17 cellular contexts compared by ENCODE assay signal in genomic region chr10:60908896-60909295, GRCh38. TPM values are rescaled to one million over a fixed set of nuclear protein-coding genes. Genes with fewer than 3 reads are reported as not detected.
A peak's percentile ranks its signal among the peaks of the same experiment; 100 is the strongest.
DNase-seq lines count a peak whose midpoint lies in the region; ATAC-seq and TF ChIP-seq lines count a peak whose summit lies in the region.
"Had no signal": no experiment of that assay in that cellular context is flagged by ENCODE, and none has a peak within 500 bp of the region (broad histone marks: within the 10 kb centered on the region; RNA-seq: fewer than 3 reads in every experiment).

No MANE protein-coding gene starts in this region.

- peaks cover 8 to 18% (median 12%) of the 10 kb centered on the region in 5 experiments for H3K9me3 Mint-ChIP-seq in brain

- H3K4ac ChIP-seq in mesenchymal stem cell (ENCODE audit: low read depth in 1 of 2, low read length in 2 of 2): peak overlapping the region in 1 of 2 experiments; percentile 5

- no peak overlapping the region for H4K91ac ChIP-seq in mesenchymal stem cell (ENCODE audit: low read length)

- H3K14ac ChIP-seq in mesenchymal stem cell (ENCODE audit: low read length in 2 of 2): no peak overlapping the region

- H3K4me3 ChIP-seq in BLaER1 (no peak overlapping the region), mesenchymal stem cell (ENCODE audit: insufficient read depth in 1 of 2, low read depth in 1 of 2, low read length in 2 of 2) (no peak overlapping the region), gastrocnemius medialis (no peak overlapping the region), upper lobe of left lung (no peak overlapping the region)
- H3K4me3 ChIP-seq: GM12878, GM23338 had no signal

- no peak for TF ChIP-seq EP300 in upper lobe of left lung (IDR thresholded peaks at IDR 0.05)

- no peak overlapping the region for H2BK120ac ChIP-seq in mesenchymal stem cell (ENCODE audit: low read depth, low read length)

- no peak overlapping the region for H3K4me3 Mint-ChIP-seq in brain
- H3K4me3 Mint-ChIP-seq: CD4-positive, CD25-positive, alpha-beta regulatory T cell; GM23338 had no signal

- DNase-seq in mesenchymal stem cell: no peak
- no peak for DNase-seq in gastrocnemius medialis
- DNase-seq in SK-N-DZ (ENCODE audit: low spot score): no peak
- no peak for DNase-seq in upper lobe of left lung
- DNase-seq in RWPE1 (ENCODE audit: low spot score): no peak
- DNase-seq: Calu3; CD4-positive, CD25-positive, alpha-beta regulatory T cell; DMS79; NCI-H1436 treated with DMSO at 0.1 percent for 48 hours; NCI-H2081; NCI-H510A treated with DMSO at 0.1 percent for 48 hours had no signal

- H3K27ac ChIP-seq in BLaER1 (no peak overlapping the region), mesenchymal stem cell (ENCODE audit: low read length, poor library complexity, severe bottlenecking) (no peak overlapping the region), gastrocnemius medialis (peak overlapping the region; percentile 82 to 96 (median 88)), upper lobe of left lung (no peak overlapping the region), RWPE1 (no peak overlapping the region)

- TF ChIP-seq CTCF in brain (conservative IDR thresholded peaks at IDR 0.05) (no peak), gastrocnemius medialis (IDR thresholded peaks at IDR 0.05 in 4 of 5, conservative IDR thresholded peaks at IDR 0.05 in 1 of 5) (no peak), upper lobe of left lung (IDR thresholded peaks at IDR 0.05) (no peak), RWPE1 (conservative IDR thresholded peaks at IDR 0.05; ENCODE audit: low read depth) (no peak)

- H3K9ac ChIP-seq in BLaER1: no peak overlapping the region
- no peak overlapping the region for H3K9ac ChIP-seq in mesenchymal stem cell (ENCODE audit: low read length)

- H3K4me1 ChIP-seq in BLaER1: peaks cover 52% of the 10 kb centered on the region
- peaks cover 7% of the 10 kb centered on the region for H3K4me1 ChIP-seq in mesenchymal stem cell (ENCODE audit: control insufficient read depth, insufficient read depth, low read depth, low read length)
- peaks cover 88 to 91% of the 10 kb centered on the region in 2 donors for H3K4me1 ChIP-seq in gastrocnemius medialis
- peaks cover 11 to 29% (median 18%) of the 10 kb centered on the region in 4 donors for H3K4me1 ChIP-seq in upper lobe of left lung

- H3K27me3 ChIP-seq in BLaER1 (no peaks in the 10 kb centered on the region), mesenchymal stem cell (ENCODE audit: control insufficient read depth in 1 of 2, insufficient read depth in 1 of 2, low read length in 2 of 2) (no peaks in the 10 kb centered on the region), gastrocnemius medialis (no peaks in the 10 kb centered on the region), upper lobe of left lung (no peaks in the 10 kb centered on the region)

- POLR2A ChIA-PET in RWPE1 (lab: Yijun Ruan, JAX; ENCODE audit: low non-redundant PET): interaction anchor here (0.6 kb wide), 1 partner anchor 53 kb away, joined by 3 read pairs; no protein-coding TSS in a partner anchor

- peak overlapping the region in 3 of 5 experiments; percentile 4 to 19 (median 15) for H3K27ac Mint-ChIP-seq in brain
- H3K27ac Mint-ChIP-seq: GM23338 had no signal

- H2BK12ac ChIP-seq in mesenchymal stem cell (ENCODE audit: low read length in 2 of 2): no peak overlapping the region

- intact Hi-C loops in gastrocnemius medialis (cut with DNase I; ENCODE audit: low total_unique reads): loop anchor here (10.0 kb wide), 1 partner anchor 1156 kb away; no protein-coding TSS in a partner anchor

- H3K23ac ChIP-seq in mesenchymal stem cell (ENCODE audit: low read length in 2 of 2): no peak overlapping the region

- peaks cover 10% of the 10 kb centered on the region for H3K4me1 Mint-ChIP-seq in brain

- H2BK15ac ChIP-seq in mesenchymal stem cell (ENCODE audit: low read depth, poor library complexity, severe bottlenecking): no peak overlapping the region

- H3K36me3 ChIP-seq in BLaER1 (peaks cover 28% of the 10 kb centered on the region), mesenchymal stem cell (ENCODE audit: control insufficient read depth in 1 of 2, insufficient read depth in 2 of 2, low read depth in 1 of 2, low read length in 2 of 2) (peaks cover 10 to 15% of the 10 kb centered on the region in 2 experiments), gastrocnemius medialis (no peaks in the 10 kb centered on the region), upper lobe of left lung (no peaks in the 10 kb centered on the region)

- H3K79me1 ChIP-seq in mesenchymal stem cell (replicated peaks; ENCODE audit: low read length, poor library complexity, severe bottlenecking): peaks cover 21% of the 10 kb centered on the region

- peak overlapping the region; percentile 85 for H2AK5ac ChIP-seq in mesenchymal stem cell (ENCODE audit: low read length, severe bottlenecking)

- 96% methylated on average over 4 of the region's 6 CpGs for WGBS in mesenchymal stem cell
- 87 to 89% methylated on average over 6 of the region's 6 CpGs for WGBS in upper lobe of left lung, 2 donors

- no peak overlapping the region for H2BK5ac ChIP-seq in mesenchymal stem cell (ENCODE audit: low read depth, low read length, poor library complexity, severe bottlenecking)

- peaks cover 24% of the 10 kb centered on the region for H3K9me3 ChIP-seq in BLaER1
- no peaks in the 10 kb centered on the region for H3K9me3 ChIP-seq in mesenchymal stem cell (ENCODE audit: control insufficient read depth, low read length)
- H3K9me3 ChIP-seq in gastrocnemius medialis: no peaks in the 10 kb centered on the region
- no peaks in the 10 kb centered on the region for H3K9me3 ChIP-seq in upper lobe of left lung

- CTCF ChIA-PET in RWPE1 (lab: Yijun Ruan, JAX): no interaction called here

- ATAC-seq in gastrocnemius medialis (no peak), GM21576 (IDR thresholded peaks at IDR 0.05; ENCODE audit: unreplicated experiment) (no peak), upper lobe of left lung (ENCODE audit: low FRiP score in 2 of 2) (no peak)
- ATAC-seq: GM12878, GM23338, Panc1 had no signal

- H4K8ac ChIP-seq in mesenchymal stem cell (ENCODE audit: low read length): no peak overlapping the region

- no peak overlapping the region for H3K18ac ChIP-seq in mesenchymal stem cell (ENCODE audit: low read depth in 1 of 2, low read length in 2 of 2)

- peaks cover 74% of the 10 kb centered on the region for H3K36me3 Mint-ChIP-seq in brain
- H3K36me3 Mint-ChIP-seq: CD4-positive, CD25-positive, alpha-beta regulatory T cell had no signal

- H3K4me2 ChIP-seq in BLaER1 (peak overlapping the region; percentile 18), mesenchymal stem cell (ENCODE audit: low read length, poor library complexity, severe bottlenecking) (no peak overlapping the region)
- H3K4me2 ChIP-seq: GM23338 had no signal

- TF ChIP-seq POLR2A in gastrocnemius medialis (IDR thresholded peaks at IDR 0.05): no peak
- no peak for TF ChIP-seq POLR2A in upper lobe of left lung (IDR thresholded peaks at IDR 0.05)

- no peaks in the 10 kb centered on the region; the same call in 1 of the 2 replicates for H4K20me1 ChIP-seq in BLaER1

- in situ Hi-C loops in gastrocnemius medialis (cut with MboI; ENCODE audit: low sequenced_read_pairs in 4 of 4): loop anchor here in 1 of 4 donors (25.0 kb wide), 1 partner anchor 1153 kb away; no protein-coding TSS in a partner anchor

- no peak overlapping the region for H2AFZ ChIP-seq in mesenchymal stem cell (ENCODE audit: low read depth, low read length)
- H2AFZ ChIP-seq: GM23338 had no signal

- peaks cover 6% of the 10 kb centered on the region for H3K27me3 Mint-ChIP-seq in brain

RNA-seq across cellular contexts. Expression of gene RHOBTB1, which starts 35.1 kb away (rescaled TPM):
- 3.4 TPM for polyA plus RNA-seq in brain (ENCODE audit: insufficient read depth, low read depth, low replicate concordance)
- 60.2 TPM for polyA plus RNA-seq in mesenchymal stem cell (2013, experiment 1 of 2)
- 60.6 TPM for polyA plus RNA-seq in mesenchymal stem cell (2013, experiment 2 of 2)
- total RNA-seq in gastrocnemius medialis (10 to 100 TPM; 22.2 to 47.7 (median 33.5) TPM), upper lobe of left lung (10 to 100 TPM; 10.4 to 28.3 (median 13.7) TPM)
- polyA plus RNA-seq in SK-N-DZ (2014; cell fraction: cytosol; rRNA removed): 41.8 and 48.5 TPM in 2 replicates
- 66.6 and 67.1 TPM in 2 replicates for polyA plus RNA-seq in SK-N-DZ (2014; cell fraction: nucleus; rRNA removed)
- total RNA-seq: GM12878 had no signal
- polyA plus RNA-seq: CD4-positive, CD25-positive, alpha-beta regulatory T cell; GM12878 had no signal

Comparison
In these comparisons a context has a peak if more than half of its experiments do, and no peak if none do; other contexts are left out.
1. H3K27ac ChIP-seq: peak in gastrocnemius medialis (4 of 4); none in BLaER1 (single experiment), mesenchymal stem cell (single experiment), upper lobe of left lung (0 of 4) and RWPE1 (single experiment).